ENCODE assay signal across 13 cellular contexts in genomic region chr7:21603972-21604749, GRCh38.
DNase-seq lines count a peak whose midpoint lies in the region; ATAC-seq and TF ChIP-seq lines count a peak whose summit lies in the region.
"Had no signal": no experiment of that assay in that cellular context is flagged by ENCODE, and none has a peak within 500 bp of the region (broad histone marks: within the 10 kb centered on the region; RNA-seq: fewer than 3 reads in every experiment).

No MANE protein-coding gene starts in this region.

- CTCF ChIA-PET in CD4-positive, alpha-beta memory T cell (lab: Charles Lee; ENCODE audit: partially characterized antibody): no interaction called here

- POLR2A ChIA-PET in CD4-positive, alpha-beta memory T cell (lab: Charles Lee; ENCODE audit: partially characterized antibody): no interaction called here

- in situ Hi-C loops in GM13977 (cut with MboI; ENCODE audit: low pct_unique_long_range_greater_than_20kb, low sequenced_read_pairs, unreplicated experiment): no loop called here

- H3K9me3 Mint-ChIP-seq in CD4-positive, alpha-beta memory T cell: no peaks in the 10 kb centered on the region
- H3K9me3 Mint-ChIP-seq: H9 had no signal

- no peaks in the 10 kb centered on the region for H3K27me3 ChIP-seq in CD4-positive, alpha-beta memory T cell (ENCODE audit: insufficient read depth, low read length)

- H3K36me3 ChIP-seq in CD4-positive, alpha-beta memory T cell (ENCODE audit: insufficient read depth, low read length): no peaks in the 10 kb centered on the region

- H3K36me3 Mint-ChIP-seq in CD4-positive, alpha-beta memory T cell: no peaks in the 10 kb centered on the region

- H3K4me1 Mint-ChIP-seq in CD4-positive, alpha-beta memory T cell: peaks cover 0 to 10% (median 6%) of the 10 kb centered on the region in 4 donors
- H3K4me1 Mint-ChIP-seq: B cell had no signal

- intact Hi-C loops in CD4-positive, alpha-beta memory T cell (cut with micrococcal nuclease): no loop called here
- intact Hi-C loops in cardiac septum (cut with DNase I): no loop called here

- H3K4me3 Mint-ChIP-seq in CD4-positive, alpha-beta memory T cell: peak overlapping the region in 6 of 8 donors; percentile 13 to 62 (median 44)
- H3K4me3 Mint-ChIP-seq: B cell, H9, WTC11 had no signal

- no peak for TF ChIP-seq CTCF in GM13977 (IDR thresholded peaks at IDR 0.05; ENCODE audit: extremely low read depth, insufficient read depth, missing control alignments)
- TF ChIP-seq CTCF in choroid plexus epithelial cell (conservative IDR thresholded peaks at IDR 0.05; ENCODE audit: low read depth, low read length): no peak

- H3K4me3 ChIP-seq in CD4-positive, alpha-beta memory T cell (ENCODE audit: low read length in 2 of 2): no peak overlapping the region
- H3K4me3 ChIP-seq in choroid plexus epithelial cell (ENCODE audit: low read depth, low read length): no peak overlapping the region

- no peaks in the 10 kb centered on the region for H3K4me1 ChIP-seq in CD4-positive, alpha-beta memory T cell (ENCODE audit: insufficient read depth, low read length)

- peak overlapping the region in 2 of 7 donors; percentile 4 to 42 for H3K27ac Mint-ChIP-seq in CD4-positive, alpha-beta memory T cell
- H3K27ac Mint-ChIP-seq: B cell, WTC11 had no signal

- H3K9me3 ChIP-seq in CD4-positive, alpha-beta memory T cell (ENCODE audit: control insufficient read depth in 1 of 2, low read length in 2 of 2): no peaks in the 10 kb centered on the region

- peak; percentile 43 for ATAC-seq in HG03280 (IDR thresholded peaks at IDR 0.05; ENCODE audit: unreplicated experiment)
- ATAC-seq: WTC11 had no signal

- H3K27me3 Mint-ChIP-seq in CD4-positive, alpha-beta memory T cell: peaks cover 5 to 8% of the 10 kb centered on the region in 2 donors

- H3K27ac ChIP-seq in CD4-positive, alpha-beta memory T cell (ENCODE audit: low read depth, low read length): no peak overlapping the region
- H3K27ac ChIP-seq in substantia nigra (ENCODE audit: low read depth, low read length, poor library complexity, severe bottlenecking): no peak overlapping the region

- DNase-seq in CD4-positive, alpha-beta memory T cell: no peak
- DNase-seq in GM13977 (ENCODE audit: low spot score) (peak; percentile 6), choroid plexus epithelial cell (ENCODE audit: low read depth) (peak; percentile 38), pons (ENCODE audit: low spot score) (no peak), cardiac septum (ENCODE audit: low spot score) (no peak), substantia nigra (lab: John Stamatoyannopoulos, UW) (no peak), midbrain (lab: John Stamatoyannopoulos, UW) (no peak)
- DNase-seq: H9, KG1, NCI-H1417 treated with DMSO at 0.1 percent for 48 hours had no signal

Comparison
In these comparisons a context has a peak if more than half of its experiments do, and no peak if none do; other contexts are left out.
1. DNase-seq: peak in GM13977 (single experiment) and choroid plexus epithelial cell (single experiment); none in CD4-positive, alpha-beta memory T cell (0 of 5), pons (single experiment), cardiac septum (single experiment), substantia nigra (0 of 49) and midbrain (single experiment).